ENCODE assay signal across 18 cellular contexts in genomic region chr4:173499568-173500535, GRCh38. TPM values are rescaled to one million over a fixed set of nuclear protein-coding genes. Genes with fewer than 3 reads are reported as not detected.
A peak's percentile ranks its signal among the peaks of the same experiment; 100 is the strongest.
DNase-seq lines count a peak whose midpoint lies in the region; TF ChIP-seq lines count a peak whose summit lies in the region.
"Had no signal": no experiment of that assay in that cellular context is flagged by ENCODE, and none has a peak within 500 bp of the region (broad histone marks: within the 10 kb centered on the region; RNA-seq: fewer than 3 reads in every experiment).

No MANE protein-coding gene starts in this region.

- H2AFZ ChIP-seq in trophoblast cell (ENCODE audit: insufficient read depth, low read length, poor library complexity), result no peak overlapping the region

- peak overlapping the region; percentile 49 for H3K4me2 ChIP-seq in trophoblast cell (ENCODE audit: low read length)

- H3K14ac ChIP-seq in trophoblast cell (ENCODE audit: low read length), result no peak overlapping the region

- peaks cover 0 to 12% of the 10 kb centered on the region in 2 experiments for H3K4me1 ChIP-seq in trophoblast cell (ENCODE audit: control insufficient read depth in 1 of 2, insufficient read depth in 2 of 2, low read length in 2 of 2)

- no peak overlapping the region for H4K91ac ChIP-seq in trophoblast cell (ENCODE audit: low read depth, low read length)

- H3K23ac ChIP-seq in trophoblast cell (ENCODE audit: low read length), result no peak overlapping the region

- peaks cover 77% of the 10 kb centered on the region for H3K27me3 Mint-ChIP-seq in activated CD4-positive, alpha-beta T cell treated with anti-CD3 and anti-CD28 coated beads, Interleukin-2, amount 10 ng/mL, durations not matched to agents 7 days and 5 days
- peaks cover 26% of the 10 kb centered on the region for H3K27me3 Mint-ChIP-seq in glutamatergic neuron (ENCODE audit: unreplicated experiment)

- CTCF ChIA-PET in activated CD4-positive, alpha-beta T cell treated with anti-CD3 and anti-CD28 coated beads, Interleukin-2, amount 10 ng/mL, durations not matched to agents 7 days and 5 days (lab: Charles Lee), result no interaction called here

- H3K4me3 Mint-ChIP-seq in activated CD4-positive, alpha-beta T cell treated with anti-CD3 and anti-CD28 coated beads, Interleukin-2, amount 10 ng/mL, durations not matched to agents 7 days and 5 days, result peak overlapping the region; percentile 40
- peak overlapping the region; percentile 43 for H3K4me3 Mint-ChIP-seq in glutamatergic neuron (ENCODE audit: unreplicated experiment)

- H3K27ac ChIP-seq in trophoblast cell (ENCODE audit: low read depth, low read length), result no peak overlapping the region
- H3K27ac ChIP-seq in coronary artery, result no peak overlapping the region
- H3K27ac ChIP-seq: neutrophil had no signal

- peaks cover 4 to 8% of the 10 kb centered on the region in 2 experiments for H3K36me3 ChIP-seq in trophoblast cell (ENCODE audit: control insufficient read depth in 1 of 2, insufficient read depth in 2 of 2, low read length in 2 of 2)
- H3K36me3 ChIP-seq: MG63, neutrophil had no signal

- TF ChIP-seq CTCF in glutamatergic neuron (IDR thresholded peaks at IDR 0.05; ENCODE audit: partially characterized antibody, unreplicated experiment) (no peak), coronary artery (IDR thresholded peaks at IDR 0.05) (no peak)

- peaks cover 12% of the 10 kb centered on the region for H3K36me3 Mint-ChIP-seq in activated CD4-positive, alpha-beta T cell treated with anti-CD3 and anti-CD28 coated beads, Interleukin-2, amount 10 ng/mL, durations not matched to agents 7 days and 5 days (ENCODE audit: low read depth)
- H3K36me3 Mint-ChIP-seq in glutamatergic neuron (ENCODE audit: unreplicated experiment), result peaks cover 3% of the 10 kb centered on the region
- H3K36me3 Mint-ChIP-seq: CD4-positive, CD25-positive, alpha-beta regulatory T cell had no signal

- no peak overlapping the region for H2AK5ac ChIP-seq in trophoblast cell (ENCODE audit: low read length)

- no CpG with 5 or more reads among the region's 40 CpGs for WGBS in trophoblast cell (ENCODE audit: extremely low coverage, insufficient coverage, insufficient read length)

- no peaks in the 10 kb centered on the region for H3K79me1 ChIP-seq in trophoblast cell (ENCODE audit: low read length)

- H2BK5ac ChIP-seq in trophoblast cell (ENCODE audit: low read depth, low read length, poor library complexity), result no peak overlapping the region

- no peak overlapping the region for H4K12ac ChIP-seq in trophoblast cell (ENCODE audit: low read depth, low read length)

- H2BK12ac ChIP-seq in trophoblast cell (ENCODE audit: low read length), result no peak overlapping the region

- H3K27ac Mint-ChIP-seq in activated CD4-positive, alpha-beta T cell treated with anti-CD3 and anti-CD28 coated beads, Interleukin-2, amount 10 ng/mL, durations not matched to agents 7 days and 5 days, result peak overlapping the region; percentile 42
- H3K27ac Mint-ChIP-seq in glutamatergic neuron (ENCODE audit: unreplicated experiment), result no peak overlapping the region
- H3K27ac Mint-ChIP-seq: CD4-positive, CD25-positive, alpha-beta regulatory T cell had no signal

- no peak overlapping the region for H2BK120ac ChIP-seq in trophoblast cell (ENCODE audit: insufficient read depth, low read length, poor library complexity)

- no peak overlapping the region for H4K8ac ChIP-seq in trophoblast cell (ENCODE audit: low read depth, low read length)

- H3K9me3 Mint-ChIP-seq in activated CD4-positive, alpha-beta T cell treated with anti-CD3 and anti-CD28 coated beads, Interleukin-2, amount 10 ng/mL, durations not matched to agents 7 days and 5 days, result peaks cover 5% of the 10 kb centered on the region
- peaks cover 7% of the 10 kb centered on the region for H3K9me3 Mint-ChIP-seq in glutamatergic neuron (ENCODE audit: unreplicated experiment)

- H3K18ac ChIP-seq in trophoblast cell (ENCODE audit: low read length), result no peak overlapping the region

- peaks cover 43% of the 10 kb centered on the region for H3K27me3 ChIP-seq in trophoblast cell (ENCODE audit: insufficient read depth, low read length)
- H3K27me3 ChIP-seq: MG63 had no signal

- no peak overlapping the region for H3K9ac ChIP-seq in trophoblast cell (ENCODE audit: low read length)

- H3K4me3 ChIP-seq in trophoblast cell (ENCODE audit: low read depth, low read length) (peak overlapping the region; percentile 42), coronary artery (no peak overlapping the region)
- H3K4me3 ChIP-seq: MG63 had no signal

- H3K9me3 ChIP-seq in trophoblast cell (ENCODE audit: insufficient read depth, low read depth, low read length), result peaks cover 10% of the 10 kb centered on the region
- H3K9me3 ChIP-seq: MG63 had no signal

- DNase-seq in activated CD4-positive, alpha-beta T cell treated with anti-CD3 and anti-CD28 coated beads, Interleukin-2, amount 10 ng/mL, durations not matched to agents 7 days and 5 days, result no peak
- DNase-seq in activated CD4-positive, alpha-beta T cell treated with anti-CD3 and anti-CD28 coated beads, Interleukin-2, amount 50 U/mL, for 4 hours, result no peak
- DNase-seq in NCI-H2171 treated with DMSO at 0.1 percent for 48 hours (lab: John Stamatoyannopoulos, UW) (peak; percentile 94), glutamatergic neuron (no peak), trophoblast cell (no peak), NOMO-1 (lab: John Stamatoyannopoulos, UW; ENCODE audit: unreplicated experiment in 2 of 2) (no peak), LoVo (ENCODE audit: low spot score) (no peak), coronary artery (ENCODE audit: low spot score) (no peak)
- DNase-seq: activated CD8-positive, alpha-beta memory T cell treated with anti-CD3 and anti-CD28 coated beads, Interleukin-2, amount 50 U/mL, for 48 hours; CD4-positive, CD25-positive, alpha-beta regulatory T cell; effector CD4-positive, alpha-beta T cell; MG63; NCI-H1694 treated with DMSO at 0.1 percent for 48 hours; NCI-H510A had no signal

- H3K4ac ChIP-seq in trophoblast cell (ENCODE audit: low read depth, low read length), result no peak overlapping the region

- no peaks in the 10 kb centered on the region for H3K79me2 ChIP-seq in trophoblast cell (ENCODE audit: control insufficient read depth, insufficient read depth, low read length, poor library complexity)

- H3K4me1 Mint-ChIP-seq in activated CD4-positive, alpha-beta T cell treated with anti-CD3 and anti-CD28 coated beads, Interleukin-2, amount 10 ng/mL, durations not matched to agents 7 days and 5 days, result peaks cover 11% of the 10 kb centered on the region
- peaks cover 3% of the 10 kb centered on the region for H3K4me1 Mint-ChIP-seq in glutamatergic neuron (ENCODE audit: low read depth, unreplicated experiment)

- POLR2A ChIA-PET in activated CD4-positive, alpha-beta T cell treated with anti-CD3 and anti-CD28 coated beads, Interleukin-2, amount 10 ng/mL, durations not matched to agents 7 days and 5 days (lab: Charles Lee), result no interaction called here

RNA-seq across cellular contexts. Expression of gene HAND2, which starts 30.2 kb away (rescaled TPM):
- not detected for total RNA-seq in activated CD4-positive, alpha-beta T cell treated with anti-CD3 and anti-CD28 coated beads, Interleukin-2, amount 10 ng/mL, durations not matched to agents 7 days and 5 days
- total RNA-seq in glutamatergic neuron (ENCODE audit: unreplicated experiment), result not detected
- polyA plus RNA-seq in trophoblast cell (2013), result 12.4 and 13.9 TPM in 2 replicates
- total RNA-seq: CD4-positive, CD25-positive, alpha-beta regulatory T cell; lung microvascular endothelial cell; T-helper 1 cell treated with Interleukin-12 subunit alpha and Interleukin-12 subunit beta and Interleukin-4 antibody, amounts not matched to agents 30 ng/mL and 1 ng/mL, for 36 hours had no signal
- polyA plus RNA-seq: CD4-positive, CD25-positive, alpha-beta regulatory T cell; keratinocyte had no signal
